In genomic region chr9:96203867-96204412, GRCh38 we compare ENCODE assay signal across 13 cellular contexts.
DNase-seq lines count a peak whose midpoint lies in the region; TF ChIP-seq lines count a peak whose summit lies in the region.
"Had no signal": no experiment of that assay in that cellular context is flagged by ENCODE, and none has a peak within 500 bp of the region (broad histone marks: within the 10 kb centered on the region; RNA-seq: fewer than 3 reads in every experiment).

No MANE protein-coding gene starts in this region.

- TF ChIP-seq CTCF in HFF-Myc (IDR thresholded peaks at IDR 0.05; ENCODE audit: low read depth, low read length, missing control alignments) (no peak), fibroblast of mammary gland (conservative IDR thresholded peaks at IDR 0.05; ENCODE audit: control insufficient read depth, insufficient read depth, low read depth, low read length) (no peak), progenitor cell of endocrine pancreas (IDR thresholded peaks at IDR 0.05; ENCODE audit: unreplicated experiment) (no peak), chondrocyte (IDR thresholded peaks at IDR 0.05) (no peak)

- H3K4me3 Mint-ChIP-seq in progenitor cell of endocrine pancreas (ENCODE audit: low read depth), result no peak overlapping the region
- no peak overlapping the region for H3K4me3 Mint-ChIP-seq in chondrocyte (ENCODE audit: unreplicated experiment)
- H3K4me3 Mint-ChIP-seq: activated T-helper 17 cell treated with anti-CD3 and anti-CD28 coated beads, Interleukin-2, amount 50 U/mL, for 72 hours had no signal

- H3K4me1 Mint-ChIP-seq in progenitor cell of endocrine pancreas (ENCODE audit: low read depth), result peaks cover 7% of the 10 kb centered on the region
- H3K4me1 Mint-ChIP-seq in chondrocyte (ENCODE audit: low read depth), result no peaks in the 10 kb centered on the region
- H3K4me1 Mint-ChIP-seq: activated T-helper 17 cell treated with anti-CD3 and anti-CD28 coated beads, Interleukin-2, amount 50 U/mL, for 72 hours had no signal

- peak; percentile 56 for DNase-seq in HFF-Myc (ENCODE audit: extremely low read depth, low read depth)
- peak; percentile 98 to 99 for DNase-seq in SJCRH30
- DNase-seq in fibroblast of mammary gland (ENCODE audit: low read depth), result peak; percentile 55
- DNase-seq in retina, result peak; percentile 56
- DNase-seq in progenitor cell of endocrine pancreas (ENCODE audit: low spot score, unreplicated experiment), result no peak
- no peak for DNase-seq in chondrocyte (ENCODE audit: low spot score)
- DNase-seq in activated CD8-positive, alpha-beta memory T cell treated with anti-CD3 and anti-CD28 coated beads, Interleukin-2, amount 50 U/mL, for 4 hours, result no peak
- DNase-seq: activated CD4-positive, alpha-beta T cell treated with anti-CD3 and anti-CD28 coated beads, Interleukin-2, amount 50 U/mL, for 48 hours; mucosa of descending colon; psoas muscle had no signal

- H3K36me3 Mint-ChIP-seq in progenitor cell of endocrine pancreas (ENCODE audit: insufficient read depth), result no peaks in the 10 kb centered on the region
- no peaks in the 10 kb centered on the region for H3K36me3 Mint-ChIP-seq in chondrocyte (ENCODE audit: low read depth)

- no peaks in the 10 kb centered on the region for H3K36me3 ChIP-seq in SJCRH30
- H3K36me3 ChIP-seq: tibial artery had no signal

- H3K9me3 ChIP-seq in SJCRH30 (replicated peaks), result peaks cover 7% of the 10 kb centered on the region
- H3K9me3 ChIP-seq: mucosa of descending colon, tibial artery had no signal

- peaks cover 16% of the 10 kb centered on the region for H3K4me1 ChIP-seq in SJCRH30
- H3K4me1 ChIP-seq: psoas muscle, tibial artery had no signal

- H3K9me3 Mint-ChIP-seq in progenitor cell of endocrine pancreas (ENCODE audit: low read depth), result no peaks in the 10 kb centered on the region
- H3K9me3 Mint-ChIP-seq in chondrocyte (ENCODE audit: low read depth), result peaks cover 3% of the 10 kb centered on the region
- H3K9me3 Mint-ChIP-seq: activated T-helper 17 cell treated with anti-CD3 and anti-CD28 coated beads, Interleukin-2, amount 50 U/mL, for 72 hours had no signal

- no peak overlapping the region for H3K27ac Mint-ChIP-seq in progenitor cell of endocrine pancreas
- H3K27ac Mint-ChIP-seq in chondrocyte (ENCODE audit: unreplicated experiment), result no peak overlapping the region
- H3K27ac Mint-ChIP-seq: activated T-helper 17 cell treated with anti-CD3 and anti-CD28 coated beads, Interleukin-2, amount 50 U/mL, for 72 hours had no signal

- H3K4me3 ChIP-seq in HFF-Myc (replicated peaks; ENCODE audit: low read depth, low read length) (no peak overlapping the region), SJCRH30 (peak overlapping the region; percentile 40), fibroblast of mammary gland (ENCODE audit: control insufficient read depth, low read depth, low read length) (no peak overlapping the region)
- H3K4me3 ChIP-seq: mucosa of descending colon, psoas muscle, SK-N-MC, tibial artery had no signal

- H3K27ac ChIP-seq in SJCRH30, result peak overlapping the region; percentile 71
- H3K27ac ChIP-seq: psoas muscle, SK-N-MC, tibial artery had no signal

- H3K27me3 Mint-ChIP-seq in progenitor cell of endocrine pancreas, result peaks cover 14% of the 10 kb centered on the region
- H3K27me3 Mint-ChIP-seq in chondrocyte (ENCODE audit: low read depth), result peaks cover 18% of the 10 kb centered on the region

- no peaks in the 10 kb centered on the region for H3K27me3 ChIP-seq in SJCRH30
- H3K27me3 ChIP-seq: tibial artery had no signal

Comparison
In these comparisons a context has a peak if more than half of its experiments do, and no peak if none do; other contexts are left out.
1. DNase-seq: peak in HFF-Myc (single experiment), SJCRH30 (2 of 2), fibroblast of mammary gland (single experiment) and retina (single experiment); none in progenitor cell of endocrine pancreas (single experiment), chondrocyte (single experiment) and activated CD8-positive, alpha-beta memory T cell treated with anti-CD3 and anti-CD28 coated beads, Interleukin-2, amount 50 U/mL, for 4 hours (single experiment).